Comparison of ENCODE assay signal across 3 cellular contexts in the genomic region with DNA sequence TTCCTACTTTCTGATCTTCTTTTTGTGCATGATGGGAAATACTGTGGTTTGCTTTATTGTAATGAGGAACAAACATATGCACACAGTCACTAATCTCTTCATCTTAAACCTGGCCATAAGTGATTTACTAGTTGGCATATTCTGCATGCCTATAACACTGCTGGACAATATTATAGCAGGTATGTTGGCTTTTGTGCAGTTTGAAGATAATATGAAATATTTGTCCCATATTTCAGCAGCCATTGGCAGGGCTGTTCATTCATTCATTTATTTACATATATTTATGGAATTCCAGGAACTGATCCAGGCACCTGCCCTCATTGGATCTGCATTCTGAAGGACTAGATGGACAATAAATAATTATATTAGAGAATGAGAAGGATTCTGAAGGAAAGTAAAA.
"Had no signal": no experiment of that assay in that cellular context is flagged by ENCODE, and none has a peak within 500 bp of the region (broad histone marks: within the 10 kb centered on the region; RNA-seq: fewer than 3 reads in every experiment).

No MANE protein-coding gene starts in this region.

- H3K4me3 ChIP-seq: GM23338 had no signal

- H2AFZ ChIP-seq: GM23338 had no signal

- H3K4me2 ChIP-seq: GM23338 had no signal

- DNase-seq: H9, HCEC 1CT had no signal
